In the genomic region with DNA sequence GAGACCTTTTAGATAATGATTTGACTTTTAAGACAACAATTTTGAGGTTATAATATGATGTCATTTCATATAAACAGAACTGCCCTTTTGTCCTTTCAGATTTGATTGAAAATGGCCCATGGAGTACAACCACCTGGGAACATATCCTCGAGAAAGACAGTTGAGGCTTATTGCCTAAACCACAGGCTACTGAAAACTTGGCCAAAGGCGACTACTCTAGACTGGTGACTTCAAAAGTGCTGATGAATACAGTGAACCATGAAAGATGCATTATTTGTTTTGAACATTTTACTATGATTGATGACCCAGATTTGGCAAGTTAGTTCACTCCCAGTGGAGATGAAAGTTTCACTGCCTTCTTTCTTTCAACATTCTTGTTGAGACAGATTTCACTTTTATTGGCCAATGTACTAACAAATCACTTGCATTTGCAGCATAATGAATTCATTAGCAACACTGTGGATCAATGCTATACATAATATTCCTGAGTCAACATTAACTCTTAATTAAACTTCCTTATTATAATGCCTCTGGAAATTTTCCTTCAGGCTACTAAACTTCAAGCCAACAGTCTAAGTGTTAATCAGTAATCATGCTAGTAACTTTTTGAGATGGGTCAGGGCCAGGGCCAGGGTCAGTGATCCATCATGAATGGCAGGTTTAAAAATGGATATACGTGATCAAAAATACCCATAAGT, we compare ENCODE assay signal across 19 cellular contexts.
A peak's percentile ranks its signal among the peaks of the same experiment; 100 is the strongest.
DNase-seq lines count a peak whose midpoint lies in the region; ATAC-seq, FAIRE-seq and TF ChIP-seq lines count a peak whose summit lies in the region.
"Had no signal": no experiment of that assay in that cellular context is flagged by ENCODE, and none has a peak within 500 bp of the region (broad histone marks: within the 10 kb centered on the region; RNA-seq: fewer than 3 reads in every experiment).

No MANE protein-coding gene starts in this region.

- H3K79me2 ChIP-seq in fibroblast of lung (ENCODE audit: control insufficient read depth, insufficient read depth, low read length), result no peaks in the 10 kb centered on the region

- H3K4me1 Mint-ChIP-seq in activated CD4-positive, alpha-beta T cell treated with anti-CD3 and anti-CD28 coated beads, Interleukin-2, amount 10 ng/mL, durations not matched to agents 7 days and 5 days, result no peaks in the 10 kb centered on the region

- no peaks in the 10 kb centered on the region for H3K36me3 Mint-ChIP-seq in activated CD4-positive, alpha-beta T cell treated with anti-CD3 and anti-CD28 coated beads, Interleukin-2, amount 10 ng/mL, durations not matched to agents 7 days and 5 days (ENCODE audit: low read depth)

- no peak overlapping the region for H3K27ac Mint-ChIP-seq in activated CD4-positive, alpha-beta T cell treated with anti-CD3 and anti-CD28 coated beads, Interleukin-2, amount 10 ng/mL, durations not matched to agents 7 days and 5 days
- H3K27ac Mint-ChIP-seq: activated naive CD8-positive, alpha-beta T cell treated with anti-CD3 and anti-CD28 coated beads, Interleukin-2, amount 50 U/mL, for 24 hours; T-helper 1 cell treated with Interleukin-12 subunit alpha and Interleukin-12 subunit beta and Interleukin-4 antibody, amounts not matched to agents 30 μg/mL and 1 μg/mL, for 36 hours had no signal

- no peak overlapping the region for H3K27ac ChIP-seq in fibroblast of lung (ENCODE audit: insufficient read depth, low read length)
- H3K27ac ChIP-seq in gastrocnemius medialis, result peak overlapping the region in 2 of 4 donors; percentile 10 to 62
- H3K27ac ChIP-seq in colonic mucosa, result no peak overlapping the region

- peaks cover 6% of the 10 kb centered on the region for H3K27me3 Mint-ChIP-seq in activated CD4-positive, alpha-beta T cell treated with anti-CD3 and anti-CD28 coated beads, Interleukin-2, amount 10 ng/mL, durations not matched to agents 7 days and 5 days
- H3K27me3 Mint-ChIP-seq: activated naive CD8-positive, alpha-beta T cell treated with anti-CD3 and anti-CD28 coated beads, Interleukin-2, amount 50 U/mL, for 24 hours had no signal

- no peak for TF ChIP-seq CTCF in fibroblast of lung (conservative IDR thresholded peaks at IDR 0.05 in 1 of 2, IDR thresholded peaks at IDR 0.05 in 1 of 2; ENCODE audit: low read depth in 1 of 2, low read length in 2 of 2)
- no peak for TF ChIP-seq CTCF in gastrocnemius medialis (IDR thresholded peaks at IDR 0.05 in 4 of 5, conservative IDR thresholded peaks at IDR 0.05 in 1 of 5)
- no peak for TF ChIP-seq CTCF in colonic mucosa (IDR thresholded peaks at IDR 0.05)

- H3K36me3 ChIP-seq in fibroblast of lung (ENCODE audit: control insufficient read depth, insufficient read depth, low read length) (no peaks in the 10 kb centered on the region), gastrocnemius medialis (no peaks in the 10 kb centered on the region), colonic mucosa (no peaks in the 10 kb centered on the region)
- H3K36me3 ChIP-seq: MG63 had no signal

- H3K4me2 ChIP-seq in fibroblast of lung (ENCODE audit: extremely low read depth, insufficient read depth, low read length), result no peak overlapping the region

- H3K4me1 ChIP-seq in fibroblast of lung (ENCODE audit: control insufficient read depth, extremely low read depth, insufficient read depth, low read length) (no peaks in the 10 kb centered on the region), gastrocnemius medialis (peaks cover 12 to 15% of the 10 kb centered on the region in 2 donors), colonic mucosa (no peaks in the 10 kb centered on the region)

- FAIRE-seq in RCC 7860 (lab: Jason Lieb, UNC), result peak; percentile 72
- FAIRE-seq: GM18507, kidney had no signal

- H3K27me3 ChIP-seq in fibroblast of lung (ENCODE audit: control insufficient read depth, insufficient read depth, low read length) (no peaks in the 10 kb centered on the region), gastrocnemius medialis (no peaks in the 10 kb centered on the region), colonic mucosa (no peaks in the 10 kb centered on the region)
- H3K27me3 ChIP-seq: MG63 had no signal

- H3K4me3 ChIP-seq in fibroblast of lung (replicated peaks in 1 of 4; ENCODE audit: control extremely low read depth in 1 of 4, insufficient read depth in 1 of 4, low read depth in 3 of 4, low read length in 4 of 4) (no peak overlapping the region), gastrocnemius medialis (no peak overlapping the region), colonic mucosa (no peak overlapping the region)
- H3K4me3 ChIP-seq: MG63 had no signal

- H3K9me3 Mint-ChIP-seq in activated CD4-positive, alpha-beta T cell treated with anti-CD3 and anti-CD28 coated beads, Interleukin-2, amount 10 ng/mL, durations not matched to agents 7 days and 5 days, result peaks cover 3% of the 10 kb centered on the region
- H3K9me3 Mint-ChIP-seq: activated naive CD8-positive, alpha-beta T cell treated with anti-CD3 and anti-CD28 coated beads, Interleukin-2, amount 50 U/mL, for 24 hours had no signal

- ATAC-seq in gastrocnemius medialis (peak; percentile 66), GM18520 (IDR thresholded peaks at IDR 0.05; ENCODE audit: unreplicated experiment) (no peak)
- ATAC-seq: activated naive CD8-positive, alpha-beta T cell treated with anti-CD3 and anti-CD28 coated beads, Interleukin-2, amount 50 U/mL, for 24 hours had no signal

- CTCF ChIA-PET in activated CD4-positive, alpha-beta T cell treated with anti-CD3 and anti-CD28 coated beads, Interleukin-2, amount 10 ng/mL, durations not matched to agents 7 days and 5 days (lab: Charles Lee), result no interaction called here

- no peak overlapping the region for H3K4me3 Mint-ChIP-seq in activated CD4-positive, alpha-beta T cell treated with anti-CD3 and anti-CD28 coated beads, Interleukin-2, amount 10 ng/mL, durations not matched to agents 7 days and 5 days
- H3K4me3 Mint-ChIP-seq: activated naive CD8-positive, alpha-beta T cell treated with anti-CD3 and anti-CD28 coated beads, Interleukin-2, amount 50 U/mL, for 24 hours; T-helper 1 cell treated with Interleukin-12 subunit alpha and Interleukin-12 subunit beta and Interleukin-4 antibody, amounts not matched to agents 30 μg/mL and 1 μg/mL, for 36 hours had no signal

- no peak for TF ChIP-seq POLR2A in gastrocnemius medialis (IDR thresholded peaks at IDR 0.05)

- H3K9me3 ChIP-seq in fibroblast of lung (ENCODE audit: control insufficient read depth, insufficient read depth, low read depth, low read length), result no peaks in the 10 kb centered on the region
- no peaks in the 10 kb centered on the region for H3K9me3 ChIP-seq in gastrocnemius medialis
- no peaks in the 10 kb centered on the region for H3K9me3 ChIP-seq in colonic mucosa
- H3K9me3 ChIP-seq: MG63 had no signal

- intact Hi-C loops in gastrocnemius medialis (cut with DNase I; ENCODE audit: low total_unique reads) (no loop called here), colonic mucosa (cut with DNase I) (no loop called here)

- H3K9ac ChIP-seq in fibroblast of lung (ENCODE audit: insufficient read depth, low read length) (no peak overlapping the region), colonic mucosa (ENCODE audit: low read depth in 2 of 2, low read length in 2 of 2) (no peak overlapping the region)

- no peaks in the 10 kb centered on the region for H4K20me1 ChIP-seq in fibroblast of lung (ENCODE audit: control insufficient read depth, extremely low read depth, insufficient read depth, low read length)

- in situ Hi-C loops in gastrocnemius medialis (cut with MboI; ENCODE audit: low sequenced_read_pairs in 4 of 4), result no loop called here

- H2AFZ ChIP-seq in fibroblast of lung (ENCODE audit: low read length), result no peak overlapping the region

- peak; percentile 71 for DNase-seq in GM04504 (ENCODE audit: low read depth)
- DNase-seq in RCC 7860 (ENCODE audit: low spot score), result peak; percentile 12
- peak; percentile 81 to 96 for DNase-seq in fibroblast of lung (ENCODE audit: low read depth in 2 of 2)
- no peak for DNase-seq in gastrocnemius medialis
- no peak for DNase-seq in colonic mucosa
- DNase-seq in activated CD4-positive, alpha-beta T cell treated with anti-CD3 and anti-CD28 coated beads, Interleukin-2, amount 10 ng/mL, durations not matched to agents 7 days and 5 days, result no peak
- DNase-seq: activated CD4-positive, alpha-beta T cell treated with anti-CD3 and anti-CD28 coated beads for 1 hour; activated naive CD8-positive, alpha-beta T cell treated with anti-CD3 and anti-CD28 coated beads, Interleukin-2, amount 50 U/mL, for 24 hours; activated T-cell treated with anti-CD3 and anti-CD28 coated beads, Interleukin-2, amount 50 U/mL, for 1 hour; GF-D8; glutamatergic neuron; kidney; MG63; NCI-H2081 treated with DMSO at 0.1 percent for 48 hours; retina; stimulated activated naive CD4-positive, alpha-beta T cell treated with Interleukin-2 at 50 U/mL for 16 hours had no signal

- POLR2A ChIA-PET in activated CD4-positive, alpha-beta T cell treated with anti-CD3 and anti-CD28 coated beads, Interleukin-2, amount 10 ng/mL, durations not matched to agents 7 days and 5 days (lab: Charles Lee), result no interaction called here

Comparison
In these comparisons a context has a peak if more than half of its experiments do, and no peak if none do; other contexts are left out.
1. DNase-seq: peak in GM04504 (single experiment), RCC 7860 (single experiment) and fibroblast of lung (2 of 2); none in gastrocnemius medialis (0 of 2), colonic mucosa (single experiment) and activated CD4-positive, alpha-beta T cell treated with anti-CD3 and anti-CD28 coated beads, Interleukin-2, amount 10 ng/mL, durations not matched to agents 7 days and 5 days (single experiment).